In the genomic region with DNA sequence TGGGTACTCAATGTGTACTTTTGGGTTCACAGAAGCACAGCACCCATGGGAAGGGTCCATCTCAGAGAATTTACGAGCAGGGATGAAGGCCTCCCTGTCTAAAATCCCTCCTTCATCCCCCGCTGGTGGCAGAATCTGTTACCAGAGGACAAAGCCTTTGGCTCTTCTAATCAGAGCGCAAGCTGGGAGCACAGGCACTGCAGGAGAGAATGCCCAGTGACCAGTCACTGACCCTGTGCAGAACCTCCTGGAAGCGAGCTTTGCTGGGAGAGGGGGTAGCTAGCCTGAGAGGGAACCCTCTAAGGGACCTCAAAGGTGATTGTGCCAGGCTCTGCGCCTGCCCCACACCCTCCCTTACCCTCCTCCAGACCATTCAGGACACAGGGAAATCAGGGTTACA, we compare ENCODE assay signal across 27 cellular contexts. TPM values are rescaled to one million over a fixed set of nuclear protein-coding genes. Genes with fewer than 3 reads are reported as not detected.
DNase-seq lines count a peak whose midpoint lies in the region; ATAC-seq and TF ChIP-seq lines count a peak whose summit lies in the region.
"Had no signal": no experiment of that assay in that cellular context is flagged by ENCODE, and none has a peak within 500 bp of the region (broad histone marks: within the 10 kb centered on the region; RNA-seq: fewer than 3 reads in every experiment).

No MANE protein-coding gene starts in this region.

- intact Hi-C loops in dendritic cell treated with granulocyte-macrophage colony-stimulating factor and Interleukin-4, amounts not matched to agents 40 ng/mL and 50 ng/mL, for 4 days (cut with micrococcal nuclease) = loop anchor here (5.0 kb wide), 1 partner anchor 33 kb away; a partner anchor contains a TSS

- H2BK5ac ChIP-seq in mesenchymal stem cell (ENCODE audit: low read depth, low read length, poor library complexity, severe bottlenecking) = no peak overlapping the region

- peak overlapping the region; percentile 78 for H3K27ac Mint-ChIP-seq in dendritic cell treated with granulocyte-macrophage colony-stimulating factor and Interleukin-4, amounts not matched to agents 40 ng/mL and 50 ng/mL, for 4 days
- no peak overlapping the region for H3K27ac Mint-ChIP-seq in type B pancreatic cell
- H3K27ac Mint-ChIP-seq: activated CD8-positive, alpha-beta memory T cell treated with anti-CD3 and anti-CD28 coated beads, Interleukin-2, amount 10 ng/mL, durations not matched to agents 7 days and 5 days; activated naive CD4-positive, alpha-beta T cell treated with anti-CD3 and anti-CD28 coated beads, Interleukin-2, amount 50 U/mL, for 24 hours; effector memory CD8-positive, alpha-beta T cell had no signal

- H2AK5ac ChIP-seq in mesenchymal stem cell (ENCODE audit: low read length, severe bottlenecking) = no peak overlapping the region

- H3K9ac ChIP-seq in HUES6 (ENCODE audit: low read length) (peak overlapping the region; percentile 9), mesenchymal stem cell (ENCODE audit: low read length) (no peak overlapping the region)

- 61% methylated on average over 5 of the region's 5 CpGs for WGBS in mesenchymal stem cell

- no peak overlapping the region for H2BK120ac ChIP-seq in mesenchymal stem cell (ENCODE audit: low read depth, low read length)

- no peak overlapping the region for H2BK12ac ChIP-seq in mesenchymal stem cell (ENCODE audit: low read length in 2 of 2)

- no peak overlapping the region for H3K27ac ChIP-seq in HUES6 (ENCODE audit: low read depth, low read length)
- no peak overlapping the region for H3K27ac ChIP-seq in mesenchymal stem cell (ENCODE audit: low read length, poor library complexity, severe bottlenecking)
- H3K27ac ChIP-seq: SJCRH30, thyroid gland had no signal

- H3K4me2 ChIP-seq in mesenchymal stem cell (ENCODE audit: low read length, poor library complexity, severe bottlenecking) = no peak overlapping the region

- ATAC-seq in HG03565 (IDR thresholded peaks at IDR 0.05; ENCODE audit: unreplicated experiment) = no peak
- ATAC-seq: activated CD8-positive, alpha-beta memory T cell treated with anti-CD3 and anti-CD28 coated beads, Interleukin-2, amount 10 ng/mL, durations not matched to agents 7 days and 5 days; effector memory CD8-positive, alpha-beta T cell; gastroesophageal sphincter had no signal

- H3K4me3 ChIP-seq in HUES6 (ENCODE audit: low read depth, low read length) (no peak overlapping the region), mesenchymal stem cell (ENCODE audit: insufficient read depth in 1 of 2, low read depth in 1 of 2, low read length in 2 of 2) (no peak overlapping the region)
- H3K4me3 ChIP-seq: esophagus muscularis mucosa, gastroesophageal sphincter, GM12878, Peyer's patch, SJCRH30, spleen, thyroid gland had no signal

- no peaks in the 10 kb centered on the region for H3K79me1 ChIP-seq in mesenchymal stem cell (replicated peaks; ENCODE audit: low read length, poor library complexity, severe bottlenecking)

- H3K9me3 ChIP-seq in HUES6 (ENCODE audit: control insufficient read depth, insufficient read depth, low read depth, low read length) (no peaks in the 10 kb centered on the region), mesenchymal stem cell (ENCODE audit: control insufficient read depth, low read length) (no peaks in the 10 kb centered on the region)
- H3K9me3 ChIP-seq: esophagus muscularis mucosa, gastroesophageal sphincter, Peyer's patch, SJCRH30, spleen, thyroid gland had no signal

- no peak overlapping the region for H2BK15ac ChIP-seq in mesenchymal stem cell (ENCODE audit: low read depth, poor library complexity, severe bottlenecking)

- DNase-seq in mesenchymal stem cell (no peak), type B pancreatic cell (ENCODE audit: extremely low spot score, unreplicated experiment) (no peak), NCI-H2029 treated with DMSO at 0.1 percent for 48 hours (lab: John Stamatoyannopoulos, UW) (no peak), foreskin melanocyte (no peak)
- DNase-seq: activated CD4-positive, alpha-beta T cell treated with anti-CD3 and anti-CD28 coated beads, Interleukin-2, amount 10 ng/mL, durations not matched to agents 24 days and 14 days; activated CD8-positive, alpha-beta memory T cell treated with anti-CD3 and anti-CD28 coated beads, Interleukin-2, amount 10 ng/mL, durations not matched to agents 7 days and 5 days; DMS53; effector memory CD8-positive, alpha-beta T cell; midbrain; NCI-H1105 treated with DMSO at 0.1 percent for 48 hours; NCI-H510A; Peyer's patch; SJCRH30; spleen; stimulated activated CD4-positive, alpha-beta T cell treated with anti-CD3 and anti-CD28 coated beads, Interleukin-4, amount 100 ng/mL, for 1 hour; stimulated activated naive CD4-positive, alpha-beta T cell treated with Interleukin-2 at 50 U/mL for 16 hours; thyroid gland had no signal

- H3K4me1 ChIP-seq in HUES6 (ENCODE audit: control insufficient read depth, insufficient read depth, low read length) (peaks cover 51% of the 10 kb centered on the region), mesenchymal stem cell (ENCODE audit: control insufficient read depth, insufficient read depth, low read depth, low read length) (peaks cover 40% of the 10 kb centered on the region)
- H3K4me1 ChIP-seq: Peyer's patch had no signal

- peak overlapping the region; percentile 2 for H4K91ac ChIP-seq in mesenchymal stem cell (ENCODE audit: low read length)

- peaks cover 67% of the 10 kb centered on the region for H3K4me1 Mint-ChIP-seq in dendritic cell treated with granulocyte-macrophage colony-stimulating factor and Interleukin-4, amounts not matched to agents 40 ng/mL and 50 ng/mL, for 4 days (ENCODE audit: low read depth)
- H3K4me1 Mint-ChIP-seq in type B pancreatic cell (ENCODE audit: unreplicated experiment) = peaks cover 51% of the 10 kb centered on the region

- no peak overlapping the region for H3K4me3 Mint-ChIP-seq in dendritic cell treated with granulocyte-macrophage colony-stimulating factor and Interleukin-4, amounts not matched to agents 40 ng/mL and 50 ng/mL, for 4 days
- H3K4me3 Mint-ChIP-seq in type B pancreatic cell = peak overlapping the region; percentile 89
- H3K4me3 Mint-ChIP-seq: activated CD8-positive, alpha-beta memory T cell treated with anti-CD3 and anti-CD28 coated beads, Interleukin-2, amount 10 ng/mL, durations not matched to agents 7 days and 5 days; T-helper 1 cell treated with Interleukin-12 subunit alpha and Interleukin-12 subunit beta and Interleukin-4 antibody, amounts not matched to agents 30 μg/mL and 1 μg/mL, for 36 hours had no signal

- H4K8ac ChIP-seq in mesenchymal stem cell (ENCODE audit: low read length) = peak overlapping the region; percentile 35

- H3K27me3 ChIP-seq in HUES6 (ENCODE audit: control insufficient read depth, insufficient read depth, low read length) (peaks cover 48% of the 10 kb centered on the region), mesenchymal stem cell (ENCODE audit: control insufficient read depth in 1 of 2, insufficient read depth in 1 of 2, low read length in 2 of 2) (peaks cover 33 to 66% of the 10 kb centered on the region in 2 experiments)
- H3K27me3 ChIP-seq: Peyer's patch, thyroid gland had no signal

- no peaks in the 10 kb centered on the region for H3K9me3 Mint-ChIP-seq in dendritic cell treated with granulocyte-macrophage colony-stimulating factor and Interleukin-4, amounts not matched to agents 40 ng/mL and 50 ng/mL, for 4 days
- H3K9me3 Mint-ChIP-seq in type B pancreatic cell = no peaks in the 10 kb centered on the region
- H3K9me3 Mint-ChIP-seq: activated CD4-positive, alpha-beta T cell treated with anti-CD3 and anti-CD28 coated beads, Interleukin-2, amount 10 ng/mL, durations not matched to agents 24 days and 14 days; activated naive CD4-positive, alpha-beta T cell treated with anti-CD3 and anti-CD28 coated beads, Interleukin-2, amount 50 U/mL, for 24 hours; activated T-helper 1 cell treated with anti-CD3 and anti-CD28 coated beads, Interleukin-12 subunit alpha, Interleukin-12 subunit beta, Interleukin-2, Interleukin-4 antibody, amounts not matched to agents 30 ng/mL and 10 ng/mL and 1 ng/mL, durations not matched to agents 14 hours and 24 hours and 36 hours; effector memory CD8-positive, alpha-beta T cell; T-helper 1 cell treated with Interleukin-12 subunit alpha and Interleukin-12 subunit beta and Interleukin-4 antibody, amounts not matched to agents 30 μg/mL and 1 μg/mL, for 36 hours had no signal

- H2AFZ ChIP-seq in mesenchymal stem cell (ENCODE audit: low read depth, low read length) = no peak overlapping the region

- no peaks in the 10 kb centered on the region for H3K36me3 ChIP-seq in HUES6 (ENCODE audit: control insufficient read depth, insufficient read depth, low read length)
- no peaks in the 10 kb centered on the region for H3K36me3 ChIP-seq in mesenchymal stem cell (ENCODE audit: control insufficient read depth in 1 of 2, insufficient read depth in 2 of 2, low read depth in 1 of 2, low read length in 2 of 2)
- H3K36me3 ChIP-seq: esophagus muscularis mucosa, gastroesophageal sphincter, Peyer's patch, SJCRH30, thyroid gland had no signal

- peak overlapping the region in 1 of 2 experiments; percentile 2 for H3K4ac ChIP-seq in mesenchymal stem cell (ENCODE audit: low read depth in 1 of 2, low read length in 2 of 2)

- no peak overlapping the region for H3K14ac ChIP-seq in mesenchymal stem cell (ENCODE audit: low read length in 2 of 2)

- no peak overlapping the region for H3K18ac ChIP-seq in mesenchymal stem cell (ENCODE audit: low read depth in 1 of 2, low read length in 2 of 2)

- H3K27me3 Mint-ChIP-seq in dendritic cell treated with granulocyte-macrophage colony-stimulating factor and Interleukin-4, amounts not matched to agents 40 ng/mL and 50 ng/mL, for 4 days = peaks cover 10% of the 10 kb centered on the region
- peaks cover 50% of the 10 kb centered on the region for H3K27me3 Mint-ChIP-seq in type B pancreatic cell

- H3K23ac ChIP-seq in mesenchymal stem cell (ENCODE audit: low read length in 2 of 2) = no peak overlapping the region

- H3K36me3 Mint-ChIP-seq in dendritic cell treated with granulocyte-macrophage colony-stimulating factor and Interleukin-4, amounts not matched to agents 40 ng/mL and 50 ng/mL, for 4 days (ENCODE audit: low read depth) = peaks cover 69% of the 10 kb centered on the region
- H3K36me3 Mint-ChIP-seq in type B pancreatic cell = peaks cover 4% of the 10 kb centered on the region
- H3K36me3 Mint-ChIP-seq: activated CD8-positive, alpha-beta memory T cell treated with anti-CD3 and anti-CD28 coated beads, Interleukin-2, amount 10 ng/mL, durations not matched to agents 7 days and 5 days had no signal

- no peak for TF ChIP-seq CTCF in type B pancreatic cell (conservative IDR thresholded peaks at IDR 0.05)

RNA-seq across cellular contexts. Expression of a gene that starts 1.4 kb away (rescaled TPM):
- 7.7 TPM for polyA plus RNA-seq in mesenchymal stem cell (2013, experiment 1 of 2)
- 7.3 TPM for polyA plus RNA-seq in mesenchymal stem cell (2013, experiment 2 of 2)
- 5.4 and 17.8 TPM in 2 replicates for total RNA-seq in type B pancreatic cell (ENCODE audit: low replicate concordance)
- total RNA-seq: GM12878 had no signal
- polyA plus RNA-seq: GM12878 had no signal

RNA-seq across cellular contexts. Expression of a gene that starts 8.0 kb away (rescaled TPM):
- 71.5 TPM for polyA plus RNA-seq in mesenchymal stem cell (2013, experiment 1 of 2)
- 69.6 TPM for polyA plus RNA-seq in mesenchymal stem cell (2013, experiment 2 of 2)
- total RNA-seq in type B pancreatic cell (ENCODE audit: low replicate concordance) = 40.7 and 66.0 TPM in 2 replicates

RNA-seq across cellular contexts. Expression of a gene that starts 20.6 kb away (rescaled TPM):
- polyA plus RNA-seq in mesenchymal stem cell (2013, experiment 1 of 2) = 6.0 TPM
- polyA plus RNA-seq in mesenchymal stem cell (2013, experiment 2 of 2) = 6.0 TPM
- 6.3 and 25.2 TPM in 2 replicates for total RNA-seq in type B pancreatic cell (ENCODE audit: low replicate concordance)

RNA-seq across cellular contexts. Expression of a gene that starts 30.8 kb away (rescaled TPM):
- 1.8 TPM for polyA plus RNA-seq in mesenchymal stem cell (2013, experiment 1 of 2)
- 2.1 TPM for polyA plus RNA-seq in mesenchymal stem cell (2013, experiment 2 of 2)
- total RNA-seq in type B pancreatic cell (ENCODE audit: low replicate concordance) = 0.64 and 0.65 TPM in 2 replicates
- total RNA-seq: M059J, SJCRH30 had no signal

RNA-seq across cellular contexts. Expression of a gene that starts 30.9 kb away (rescaled TPM):
- polyA plus RNA-seq in mesenchymal stem cell (2013, experiment 1 of 2) = 7.1 TPM
- polyA plus RNA-seq in mesenchymal stem cell (2013, experiment 2 of 2) = 6.9 TPM
- total RNA-seq in type B pancreatic cell (ENCODE audit: low replicate concordance) = 31.7 and 33.5 TPM in 2 replicates
